In genomic region chr12:94603434-94604068, GRCh38 we compare ENCODE assay signal across 8 cellular contexts. TPM values are rescaled to one million over a fixed set of nuclear protein-coding genes. Genes with fewer than 3 reads are reported as not detected.
DNase-seq lines count a peak whose midpoint lies in the region; ATAC-seq and TF ChIP-seq lines count a peak whose summit lies in the region.

No MANE protein-coding gene starts in this region.

- H3K9me3 ChIP-seq in esophagus squamous epithelium: no peaks in the 10 kb centered on the region

- no peak overlapping the region for H3K27ac ChIP-seq in esophagus squamous epithelium

- ATAC-seq in HG02798 (IDR thresholded peaks at IDR 0.05; ENCODE audit: poor library complexity, unreplicated experiment) (peak; percentile 53), HG03520 (IDR thresholded peaks at IDR 0.05; ENCODE audit: unreplicated experiment) (no peak)

- TF ChIP-seq POLR2A in esophagus squamous epithelium (IDR thresholded peaks at IDR 0.05): no peak

- 57 to 71% methylated on average over 6 of the region's 6 CpGs for WGBS in esophagus squamous epithelium, 2 donors

- DNase-seq in AG20443 (ENCODE audit: low spot score): peak; percentile 26
- DNase-seq in activated CD8-positive, alpha-beta memory T cell treated with anti-CD3 and anti-CD28 coated beads for 24 hours: peak; percentile 74
- no peak for DNase-seq in esophagus squamous epithelium (lab: John Stamatoyannopoulos, UW)
- DNase-seq in stimulated activated CD4-positive, alpha-beta T cell treated with anti-CD3 and anti-CD28 coated beads, Interleukin-15, amount 100 ng/mL, for 1 hour (ENCODE audit: low read depth in 1 of 2, low spot score in 1 of 2): peak; percentile 16 to 26
- DNase-seq in NCI-H2171 (lab: John Stamatoyannopoulos, UW): no peak
- DNase-seq in GOT3 (lab: John Stamatoyannopoulos, UW): no peak

- H3K27me3 ChIP-seq in esophagus squamous epithelium: no peaks in the 10 kb centered on the region

- no peaks in the 10 kb centered on the region for H3K36me3 ChIP-seq in esophagus squamous epithelium

- TF ChIP-seq CTCF in esophagus squamous epithelium (IDR thresholded peaks at IDR 0.05): peak; percentile 37 to 70 (median 53)

- intact Hi-C loops in esophagus squamous epithelium (cut with DNase I): no loop called here

- H3K4me3 ChIP-seq in esophagus squamous epithelium: no peak overlapping the region

- peaks cover 0 to 35% (median 0%) of the 10 kb centered on the region in 3 donors for H3K4me1 ChIP-seq in esophagus squamous epithelium

RNA-seq across cellular contexts. Expression of gene TMCC3, which starts 46.8 kb away (rescaled TPM):
- 10 to 100 TPM in 2 of 4 donors, 1 to 10 TPM in 2; 6.8 to 14.2 (median 10.5) TPM for total RNA-seq in esophagus squamous epithelium

Comparison
In these comparisons a context has a peak if more than half of its experiments do, and no peak if none do; other contexts are left out.
1. DNase-seq: peak in AG20443 (single experiment), activated CD8-positive, alpha-beta memory T cell treated with anti-CD3 and anti-CD28 coated beads for 24 hours (single experiment) and stimulated activated CD4-positive, alpha-beta T cell treated with anti-CD3 and anti-CD28 coated beads, Interleukin-15, amount 100 ng/mL, for 1 hour (2 of 2); none in esophagus squamous epithelium (single experiment), NCI-H2171 (single experiment) and GOT3 (single experiment).